In the genomic region with DNA sequence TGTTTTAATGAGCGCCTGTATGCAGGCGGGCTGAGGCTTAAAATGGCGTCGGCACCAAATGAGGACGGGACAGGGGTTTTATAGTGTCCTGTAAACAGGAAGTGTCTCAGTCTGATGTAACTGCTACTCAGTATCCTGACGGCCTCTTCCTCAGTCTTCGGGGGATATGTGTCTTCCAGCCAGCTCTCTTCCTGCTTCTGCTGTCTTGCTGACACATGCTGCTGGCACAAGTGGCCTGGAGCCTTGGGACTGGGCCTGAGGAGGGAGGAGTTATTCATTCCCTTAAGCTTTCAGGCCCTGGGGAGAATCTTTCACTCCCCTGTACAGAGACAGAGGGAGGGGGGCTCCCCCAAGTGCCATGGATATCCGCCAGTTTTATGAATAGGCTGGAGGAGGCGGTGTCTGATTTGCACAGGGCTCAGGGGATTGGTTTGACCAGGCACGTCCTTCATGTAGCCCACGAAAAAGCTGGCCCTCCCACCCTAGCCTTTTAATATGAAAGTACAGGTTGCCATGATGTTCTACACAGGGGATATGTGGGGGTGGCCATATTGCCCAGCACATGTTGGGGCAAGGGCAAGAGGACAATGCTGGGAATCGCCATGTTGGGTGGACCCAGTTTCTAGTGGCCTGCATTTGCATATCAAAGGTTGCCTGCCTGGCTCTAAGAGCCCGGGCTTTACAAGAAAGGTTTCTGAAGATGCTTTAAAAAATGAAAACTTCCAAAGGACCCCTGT, we compare ENCODE assay signal across 1 cellular context.
TF ChIP-seq lines count a peak whose summit lies in the region.

No MANE protein-coding gene starts in this region.

TF ChIP-seq in K562, 482 proteins besides CTCF, POLR2A, EP300 and RAD21:
- TF ChIP-seq TGIF2 (CRISPR knock-in tag; IDR thresholded peaks at IDR 0.05) = no peak
- no peak for TF ChIP-seq TCF3 (CRISPR knock-in tag; IDR thresholded peaks at IDR 0.05)
- TF ChIP-seq RNF2 (IDR thresholded peaks at IDR 0.05) = no peak
- no peak for TF ChIP-seq ETS2 (tag; IDR thresholded peaks at IDR 0.05; ENCODE audit: borderline replicate concordance, poor library complexity, severe bottlenecking)
- no peak for TF ChIP-seq SNRNP70 (optimal IDR thresholded peaks at IDR 0.05; ENCODE audit: low read depth, low read length)
- no peak for TF ChIP-seq ARID3B (CRISPR knock-in tag; IDR thresholded peaks at IDR 0.05; ENCODE audit: borderline replicate concordance)
- no peak for TF ChIP-seq POLR2H (tag; IDR thresholded peaks at IDR 0.05; ENCODE audit: low read depth)
- no peak for TF ChIP-seq ZNF263 (CRISPR knock-in tag; IDR thresholded peaks at IDR 0.05; ENCODE audit: borderline replicate concordance)
- TF ChIP-seq, protein P1, sequence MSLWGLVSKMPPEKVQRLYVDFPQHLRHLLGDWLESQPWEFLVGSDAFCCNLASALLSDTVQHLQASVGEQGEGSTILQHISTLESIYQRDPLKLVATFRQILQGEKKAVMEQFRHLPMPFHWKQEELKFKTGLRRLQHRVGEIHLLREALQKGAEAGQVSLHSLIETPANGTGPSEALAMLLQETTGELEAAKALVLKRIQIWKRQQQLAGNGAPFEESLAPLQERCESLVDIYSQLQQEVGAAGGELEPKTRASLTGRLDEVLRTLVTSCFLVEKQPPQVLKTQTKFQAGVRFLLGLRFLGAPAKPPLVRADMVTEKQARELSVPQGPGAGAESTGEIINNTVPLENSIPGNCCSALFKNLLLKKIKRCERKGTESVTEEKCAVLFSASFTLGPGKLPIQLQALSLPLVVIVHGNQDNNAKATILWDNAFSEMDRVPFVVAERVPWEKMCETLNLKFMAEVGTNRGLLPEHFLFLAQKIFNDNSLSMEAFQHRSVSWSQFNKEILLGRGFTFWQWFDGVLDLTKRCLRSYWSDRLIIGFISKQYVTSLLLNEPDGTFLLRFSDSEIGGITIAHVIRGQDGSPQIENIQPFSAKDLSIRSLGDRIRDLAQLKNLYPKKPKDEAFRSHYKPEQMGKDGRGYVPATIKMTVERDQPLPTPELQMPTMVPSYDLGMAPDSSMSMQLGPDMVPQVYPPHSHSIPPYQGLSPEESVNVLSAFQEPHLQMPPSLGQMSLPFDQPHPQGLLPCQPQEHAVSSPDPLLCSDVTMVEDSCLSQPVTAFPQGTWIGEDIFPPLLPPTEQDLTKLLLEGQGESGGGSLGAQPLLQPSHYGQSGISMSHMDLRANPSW (CRISPR knock-in tag; IDR thresholded peaks at IDR 0.05) = no peak
- TF ChIP-seq SMAD4 (CRISPR knock-in tag; conservative IDR thresholded peaks at IDR 0.05) = 0 out of 2 replicates have a peak, but pooled peaks have one; percentile 31
- TF ChIP-seq KDM2B (CRISPR knock-in tag; IDR thresholded peaks at IDR 0.05) = no peak
- TF ChIP-seq NEUROD1 (IDR thresholded peaks at IDR 0.05; ENCODE audit: borderline replicate concordance, low read depth, low read length, partially characterized antibody) = no peak
- TF ChIP-seq YY1 (IDR thresholded peaks at IDR 0.05; ENCODE audit: borderline replicate concordance in 1 of 3, control insufficient read depth in 1 of 3, extremely low read depth in 1 of 3, insufficient read depth in 3 of 3, insufficient read length in 1 of 3, insufficient replicate concordance in 2 of 3, low read depth in 1 of 3, low read length in 2 of 3) = peak in 1 of 3 experiments; percentile 7
- 0 out of 2 replicates have a peak, but pooled peaks have one; percentile 7 for TF ChIP-seq ATF3 (IDR thresholded peaks at IDR 0.05)
- no peak for TF ChIP-seq ATF3 (CRISPR knock-in tag; conservative IDR thresholded peaks at IDR 0.05)
- TF ChIP-seq GTF2A2 (tag; IDR thresholded peaks at IDR 0.05) = no peak
- no peak for TF ChIP-seq GABPB2 (CRISPR knock-in tag; conservative IDR thresholded peaks at IDR 0.05)
- TF ChIP-seq ZNF146 (CRISPR knock-in tag; IDR thresholded peaks at IDR 0.05; ENCODE audit: unreplicated experiment) = peak; percentile 8
- no peak for TF ChIP-seq ZNF561 (CRISPR knock-in tag; conservative IDR thresholded peaks at IDR 0.05)
- no peak for TF ChIP-seq ZNF232 (CRISPR knock-in tag; IDR thresholded peaks at IDR 0.05)
- TF ChIP-seq SREBF1 (IDR thresholded peaks at IDR 0.05; ENCODE audit: borderline replicate concordance, low read depth, low read length) = no peak
- no peak for TF ChIP-seq RBBP5 (IDR thresholded peaks at IDR 0.05; ENCODE audit: borderline replicate concordance, insufficient read depth, low read length, poor library complexity, severe bottlenecking)
- TF ChIP-seq EHMT2 (IDR thresholded peaks at IDR 0.05) = no peak
- TF ChIP-seq, protein P2, sequence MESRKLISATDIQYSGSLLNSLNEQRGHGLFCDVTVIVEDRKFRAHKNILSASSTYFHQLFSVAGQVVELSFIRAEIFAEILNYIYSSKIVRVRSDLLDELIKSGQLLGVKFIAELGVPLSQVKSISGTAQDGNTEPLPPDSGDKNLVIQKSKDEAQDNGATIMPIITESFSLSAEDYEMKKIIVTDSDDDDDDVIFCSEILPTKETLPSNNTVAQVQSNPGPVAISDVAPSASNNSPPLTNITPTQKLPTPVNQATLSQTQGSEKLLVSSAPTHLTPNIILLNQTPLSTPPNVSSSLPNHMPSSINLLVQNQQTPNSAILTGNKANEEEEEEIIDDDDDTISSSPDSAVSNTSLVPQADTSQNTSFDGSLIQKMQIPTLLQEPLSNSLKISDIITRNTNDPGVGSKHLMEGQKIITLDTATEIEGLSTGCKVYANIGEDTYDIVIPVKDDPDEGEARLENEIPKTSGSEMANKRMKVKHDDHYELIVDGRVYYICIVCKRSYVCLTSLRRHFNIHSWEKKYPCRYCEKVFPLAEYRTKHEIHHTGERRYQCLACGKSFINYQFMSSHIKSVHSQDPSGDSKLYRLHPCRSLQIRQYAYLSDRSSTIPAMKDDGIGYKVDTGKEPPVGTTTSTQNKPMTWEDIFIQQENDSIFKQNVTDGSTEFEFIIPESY (CRISPR knock-in tag; IDR thresholded peaks at IDR 0.05) = peak; percentile 98
- TF ChIP-seq, protein P3, sequence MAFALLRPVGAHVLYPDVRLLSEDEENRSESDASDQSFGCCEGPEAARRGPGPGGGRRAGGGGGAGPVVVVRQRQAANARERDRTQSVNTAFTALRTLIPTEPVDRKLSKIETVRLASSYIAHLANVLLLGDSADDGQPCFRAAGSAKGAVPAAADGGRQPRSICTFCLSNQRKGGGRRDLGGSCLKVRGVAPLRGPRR (CRISPR knock-in tag; IDR thresholded peaks at IDR 0.05) = no peak
- TF ChIP-seq GABPA (tag; conservative IDR thresholded peaks at IDR 0.05; ENCODE audit: low read depth) = peak; percentile 27; the same call in 1 of the 2 replicates
- no peak for TF ChIP-seq MCM3 (IDR thresholded peaks at IDR 0.05)
- no peak for TF ChIP-seq ZFPM2 (CRISPR knock-in tag; IDR thresholded peaks at IDR 0.05)
- no peak for TF ChIP-seq FOXM1 (IDR thresholded peaks at IDR 0.05; ENCODE audit: low read depth)
- no peak for TF ChIP-seq FOXM1 (CRISPR knock-in tag; IDR thresholded peaks at IDR 0.05; ENCODE audit: low read depth)
- TF ChIP-seq CREB3L1 (IDR thresholded peaks at IDR 0.05; ENCODE audit: borderline replicate concordance, low read depth) = no peak
- no peak for TF ChIP-seq FOXJ2 (tag; IDR thresholded peaks at IDR 0.05)
- no peak for TF ChIP-seq RCOR1 (IDR thresholded peaks at IDR 0.05; ENCODE audit: borderline replicate concordance in 1 of 2, low read depth in 2 of 2, low read length in 2 of 2)
- TF ChIP-seq CBFB (CRISPR knock-in tag; IDR thresholded peaks at IDR 0.05) = no peak
- TF ChIP-seq SMARCB1 (IDR thresholded peaks at IDR 0.05; ENCODE audit: insufficient read length, low read depth) = no peak
- no peak for TF ChIP-seq ZNF830 (CRISPR knock-in tag; IDR thresholded peaks at IDR 0.05)
- TF ChIP-seq ZNF324 (CRISPR knock-in tag; IDR thresholded peaks at IDR 0.05) = no peak
- no peak for TF ChIP-seq CEBPG (CRISPR knock-in tag; IDR thresholded peaks at IDR 0.05)
- no peak for TF ChIP-seq CEBPG (tag; conservative IDR thresholded peaks at IDR 0.05 in 1 of 2, IDR thresholded peaks at IDR 0.05 in 1 of 2)
- TF ChIP-seq, protein P4, sequence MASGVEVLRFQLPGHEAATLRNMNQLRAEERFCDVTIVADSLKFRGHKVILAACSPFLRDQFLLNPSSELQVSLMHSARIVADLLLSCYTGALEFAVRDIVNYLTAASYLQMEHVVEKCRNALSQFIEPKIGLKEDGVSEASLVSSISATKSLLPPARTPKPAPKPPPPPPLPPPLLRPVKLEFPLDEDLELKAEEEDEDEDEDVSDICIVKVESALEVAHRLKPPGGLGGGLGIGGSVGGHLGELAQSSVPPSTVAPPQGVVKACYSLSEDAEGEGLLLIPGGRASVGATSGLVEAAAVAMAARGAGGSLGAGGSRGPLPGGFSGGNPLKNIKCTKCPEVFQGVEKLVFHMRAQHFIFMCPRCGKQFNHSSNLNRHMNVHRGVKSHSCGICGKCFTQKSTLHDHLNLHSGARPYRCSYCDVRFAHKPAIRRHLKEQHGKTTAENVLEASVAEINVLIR (CRISPR knock-in tag; IDR thresholded peaks at IDR 0.05) = no peak
- no peak for TF ChIP-seq HOXB6 (CRISPR knock-in tag; IDR thresholded peaks at IDR 0.05; ENCODE audit: borderline replicate concordance)
- TF ChIP-seq ASH1L (IDR thresholded peaks at IDR 0.05; ENCODE audit: borderline replicate concordance, low read depth, partially characterized antibody) = no peak
- TF ChIP-seq ZBTB8A (IDR thresholded peaks at IDR 0.05; ENCODE audit: partially characterized antibody) = no peak
- TF ChIP-seq DNMT1 (IDR thresholded peaks at IDR 0.05) = no peak
- no peak for TF ChIP-seq ZNF224 (CRISPR knock-in tag; IDR thresholded peaks at IDR 0.05)
